21 cellular contexts compared by ENCODE assay signal in genomic region chr6:91573826-91574416, GRCh38.
"Had no signal": no experiment of that assay in that cellular context is flagged by ENCODE, and none has a peak within 500 bp of the region (broad histone marks: within the 10 kb centered on the region; RNA-seq: fewer than 3 reads in every experiment).

No MANE protein-coding gene starts in this region.

- H3K9me3 ChIP-seq: colonic mucosa, prostate gland, right atrium auricular region, tibial nerve had no signal

- H3K4me3 ChIP-seq: colonic mucosa, prostate gland, right atrium auricular region, tibial nerve had no signal

- H3K4me1 Mint-ChIP-seq: activated CD4-positive, alpha-beta T cell treated with anti-CD3 and anti-CD28 coated beads, Interleukin-2, amount 10 ng/mL, durations not matched to agents 24 days and 14 days; activated naive CD8-positive, alpha-beta T cell treated with anti-CD3 and anti-CD28 coated beads, Interleukin-2, amount 50 U/mL, for 24 hours; activated T-helper 17 cell treated with anti-CD3 and anti-CD28 coated beads, Interleukin-2, amount 50 U/mL, for 72 hours; endodermal cell; memory B cell had no signal

- ATAC-seq: activated CD8-positive, alpha-beta T cell treated with anti-CD3 and anti-CD28 coated beads for 36 hours; activated naive CD8-positive, alpha-beta T cell treated with anti-CD3 and anti-CD28 coated beads, Interleukin-2, amount 50 U/mL, for 24 hours; activated T-helper 17 cell treated with anti-CD3 and anti-CD28 coated beads, Interleukin-2, amount 50 U/mL, for 72 hours; left ventricle myocardium superior had no signal

- H3K9me3 Mint-ChIP-seq: activated CD4-positive, alpha-beta T cell treated with anti-CD3 and anti-CD28 coated beads, Interleukin-2, amount 10 ng/mL, durations not matched to agents 24 days and 14 days; activated CD8-positive, alpha-beta T cell treated with anti-CD3 and anti-CD28 coated beads for 36 hours; activated T-helper 17 cell treated with anti-CD3 and anti-CD28 coated beads, Interleukin-2, amount 50 U/mL, for 72 hours; endodermal cell; memory B cell had no signal

- H3K36me3 ChIP-seq: brain microvascular endothelial cell, colonic mucosa, prostate gland, right atrium auricular region, tibial nerve had no signal

- H3K27me3 Mint-ChIP-seq: activated CD4-positive, alpha-beta T cell treated with anti-CD3 and anti-CD28 coated beads, Interleukin-2, amount 10 ng/mL, durations not matched to agents 24 days and 14 days; activated CD8-positive, alpha-beta T cell treated with anti-CD3 and anti-CD28 coated beads for 36 hours; activated naive CD8-positive, alpha-beta T cell treated with anti-CD3 and anti-CD28 coated beads, Interleukin-2, amount 50 U/mL, for 24 hours; activated T-helper 17 cell treated with anti-CD3 and anti-CD28 coated beads, Interleukin-2, amount 50 U/mL, for 72 hours; memory B cell; stimulated activated naive CD8-positive, alpha-beta T cell treated with anti-CD3 and anti-CD28 coated beads, Interleukin-15, Interleukin-2, amounts not matched to agents 100 ng/mL and 50 ng/mL, for 24 hours had no signal

- H3K36me3 Mint-ChIP-seq: memory B cell had no signal

- H3K4me1 ChIP-seq: colonic mucosa, prostate gland, right atrium auricular region, tibial nerve had no signal

- H3K27ac ChIP-seq: brain microvascular endothelial cell, colonic mucosa, epithelial cell of prostate, prostate gland, right atrium auricular region, tibial nerve had no signal

- DNase-seq: activated CD4-positive, alpha-beta T cell treated with anti-CD3 and anti-CD28 coated beads, Interleukin-2, amount 10 ng/mL, durations not matched to agents 24 days and 14 days; activated CD4-positive, CD25-positive, alpha-beta regulatory T cell; activated CD8-positive, alpha-beta T cell treated with anti-CD3 and anti-CD28 coated beads for 36 hours; activated naive CD4-positive, alpha-beta T cell treated with anti-CD3 and anti-CD28 coated beads for 36 hours; activated naive CD8-positive, alpha-beta T cell treated with anti-CD3 and anti-CD28 coated beads, Interleukin-2, amount 50 U/mL, for 24 hours; activated T-cell treated with anti-CD3 and anti-CD28 coated beads, Interleukin-2, amount 50 U/mL, for 1 hour; aorta; brain microvascular endothelial cell; central memory CD4-positive, alpha-beta T cell; colonic mucosa; endodermal cell; foreskin fibroblast; left ventricle myocardium superior; stimulated activated CD4-positive, alpha-beta T cell treated with anti-CD3 and anti-CD28 coated beads, Interleukin-2, amount 100 ng/mL, for 24 hours had no signal

- H3K27ac Mint-ChIP-seq: activated CD4-positive, alpha-beta T cell treated with anti-CD3 and anti-CD28 coated beads, Interleukin-2, amount 10 ng/mL, durations not matched to agents 24 days and 14 days; activated CD8-positive, alpha-beta T cell treated with anti-CD3 and anti-CD28 coated beads for 36 hours; activated naive CD4-positive, alpha-beta T cell treated with anti-CD3 and anti-CD28 coated beads for 36 hours; activated naive CD8-positive, alpha-beta T cell treated with anti-CD3 and anti-CD28 coated beads, Interleukin-2, amount 50 U/mL, for 24 hours; activated T-helper 17 cell treated with anti-CD3 and anti-CD28 coated beads, Interleukin-2, amount 50 U/mL, for 72 hours; endodermal cell; memory B cell; stimulated activated naive CD8-positive, alpha-beta T cell treated with anti-CD3 and anti-CD28 coated beads, Interleukin-15, Interleukin-2, amounts not matched to agents 100 ng/mL and 50 ng/mL, for 24 hours had no signal

- H3K4me3 Mint-ChIP-seq: activated CD4-positive, alpha-beta T cell treated with anti-CD3 and anti-CD28 coated beads, Interleukin-2, amount 10 ng/mL, durations not matched to agents 24 days and 14 days; activated CD8-positive, alpha-beta T cell treated with anti-CD3 and anti-CD28 coated beads for 36 hours; activated naive CD4-positive, alpha-beta T cell treated with anti-CD3 and anti-CD28 coated beads for 36 hours; activated naive CD8-positive, alpha-beta T cell treated with anti-CD3 and anti-CD28 coated beads, Interleukin-2, amount 50 U/mL, for 24 hours; activated T-helper 17 cell treated with anti-CD3 and anti-CD28 coated beads, Interleukin-2, amount 50 U/mL, for 72 hours; endodermal cell; memory B cell; stimulated activated naive CD8-positive, alpha-beta T cell treated with anti-CD3 and anti-CD28 coated beads, Interleukin-15, Interleukin-2, amounts not matched to agents 100 ng/mL and 50 ng/mL, for 24 hours had no signal

- H3K27me3 ChIP-seq: brain microvascular endothelial cell, colonic mucosa, right atrium auricular region, tibial nerve had no signal
